26 cellular contexts compared by ENCODE assay signal in genomic region chr4:107366900-107367299, GRCh38.
"Had no signal": no experiment of that assay in that cellular context is flagged by ENCODE, and none has a peak within 500 bp of the region (broad histone marks: within the 10 kb centered on the region; RNA-seq: fewer than 3 reads in every experiment).

No MANE protein-coding gene starts in this region.

- H3K4me3 ChIP-seq: body of pancreas, coronary artery, dorsolateral prefrontal cortex, gastroesophageal sphincter, suprapubic skin, tibial artery, upper lobe of right lung had no signal

- H3K27me3 Mint-ChIP-seq: memory B cell had no signal

- H3K9me3 ChIP-seq: body of pancreas, gastroesophageal sphincter, suprapubic skin, tibial artery, upper lobe of right lung had no signal

- H3K27me3 ChIP-seq: body of pancreas, gastroesophageal sphincter, suprapubic skin, tibial artery, upper lobe of right lung had no signal

- DNase-seq: activated CD4-positive, alpha-beta T cell treated with anti-CD3 and anti-CD28 coated beads for 48 hours; activated CD4-positive, alpha-beta T cell treated with anti-CD3 and anti-CD28 coated beads, Interleukin-2, amount 50 U/mL, for 48 hours; activated CD8-positive, alpha-beta memory T cell treated with anti-CD3 and anti-CD28 coated beads for 24 hours; activated effector memory CD4-positive, alpha-beta T cell treated with Interleukin-2 at 50 U/mL for 16 hours; activated naive CD4-positive, alpha-beta T cell treated with Interleukin-2 at 50 U/mL for 16 hours; aorta; body of pancreas; dorsolateral prefrontal cortex; effector memory CD4-positive, alpha-beta T cell; erythroblast; hypothalamus; immature natural killer cell; midbrain; natural killer cell; right cardiac atrium; stimulated activated CD4-positive, alpha-beta T cell treated with anti-CD3 and anti-CD28 coated beads, Interleukin-15, amount 100 ng/mL, for 24 hours; stimulated activated naive CD4-positive, alpha-beta T cell; tibial artery; upper lobe of right lung had no signal

- ATAC-seq: activated CD4-positive, CD25-positive, alpha-beta regulatory T cell treated with anti-CD3 and anti-CD28 coated beads, Interleukin-2, amount 50 U/mL, for 24 hours; body of pancreas; gastroesophageal sphincter; natural killer cell; right cardiac atrium; upper lobe of right lung had no signal

- H3K27ac Mint-ChIP-seq: activated naive CD8-positive, alpha-beta T cell; immature natural killer cell; memory B cell; natural killer cell had no signal

- H3K36me3 ChIP-seq: gastroesophageal sphincter, suprapubic skin, tibial artery, upper lobe of right lung had no signal

- H3K4me1 Mint-ChIP-seq: immature natural killer cell, memory B cell, natural killer cell had no signal

- H3K27ac ChIP-seq: body of pancreas, coronary artery, dorsolateral prefrontal cortex, gastroesophageal sphincter, suprapubic skin, tibial artery, upper lobe of right lung, VCaP had no signal

- H3K4me1 ChIP-seq: body of pancreas, gastroesophageal sphincter, suprapubic skin, tibial artery, upper lobe of right lung had no signal

- H3K4me3 Mint-ChIP-seq: activated naive CD8-positive, alpha-beta T cell; immature natural killer cell; memory B cell; natural killer cell had no signal

- H3K36me3 Mint-ChIP-seq: activated naive CD8-positive, alpha-beta T cell; immature natural killer cell; memory B cell; natural killer cell had no signal
